14 cellular contexts compared by ENCODE assay signal in the genomic region with DNA sequence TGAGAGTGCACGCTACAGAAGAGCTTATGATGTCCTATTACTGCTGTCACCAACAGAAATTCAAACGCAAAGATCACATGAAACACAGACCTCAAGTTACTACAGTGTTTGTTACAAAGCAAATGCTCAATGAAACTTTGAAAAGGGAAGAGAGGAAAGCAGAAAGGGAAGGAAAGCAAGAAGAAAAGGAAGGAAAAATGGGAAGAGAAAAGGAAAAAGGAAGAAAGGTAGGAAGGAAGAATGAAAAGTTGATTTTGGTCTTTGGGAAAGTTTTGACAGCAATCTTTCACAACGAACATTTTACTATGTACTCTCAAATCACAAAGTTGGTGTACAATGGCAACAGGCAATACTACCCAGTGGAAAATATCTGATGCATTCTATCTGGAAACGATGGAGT.
DNase-seq lines count a peak whose midpoint lies in the region; TF ChIP-seq lines count a peak whose summit lies in the region.
"Had no signal": no experiment of that assay in that cellular context is flagged by ENCODE, and none has a peak within 500 bp of the region (broad histone marks: within the 10 kb centered on the region; RNA-seq: fewer than 3 reads in every experiment).

No MANE protein-coding gene starts in this region.

- CTCF ChIA-PET in HEK293 (lab: Yijun Ruan, JAX), result interaction anchor here (0.6 kb wide), 1 partner anchor 67 kb away, joined by 5 read pairs; no protein-coding TSS in a partner anchor

- no peaks in the 10 kb centered on the region for H4K20me1 ChIP-seq in BLaER1 treated with 17β-estradiol and CSF1 and Interleukin-3, amounts not matched to agents 10 nM and 100 nM

- no peak overlapping the region for H3K9ac ChIP-seq in BLaER1 treated with 17β-estradiol and CSF1 and Interleukin-3, amounts not matched to agents 10 nM and 100 nM
- H3K9ac ChIP-seq in iPS-15b (ENCODE audit: low read depth, low read length), result peak overlapping the region; percentile 2

- H3K4me3 ChIP-seq in BLaER1 treated with 17β-estradiol and CSF1 and Interleukin-3, amounts not matched to agents 10 nM and 100 nM, result no peak overlapping the region
- H3K4me3 ChIP-seq in HEK293 (ENCODE audit: low read depth, low read length), result no peak overlapping the region
- no peak overlapping the region for H3K4me3 ChIP-seq in iPS-15b (ENCODE audit: low read depth, low read length)

- H3K27ac ChIP-seq in BLaER1 treated with 17β-estradiol and CSF1 and Interleukin-3, amounts not matched to agents 10 nM and 100 nM, result peak overlapping the region in 1 of 11 experiments; percentile 17; a peak in 1 of 22 replicates
- H3K27ac ChIP-seq in HEK293 (ENCODE audit: extremely low read depth, low read depth, low read length), result no peak overlapping the region

- peaks cover 0 to 7% (median 0%) of the 10 kb centered on the region in 11 experiments; a peak in 3 of 22 replicates for H3K36me3 ChIP-seq in BLaER1 treated with 17β-estradiol and CSF1 and Interleukin-3, amounts not matched to agents 10 nM and 100 nM
- H3K36me3 ChIP-seq in HEK293 (ENCODE audit: control insufficient read depth in 2 of 2, insufficient read depth in 1 of 2, low read length in 2 of 2) (no peaks in the 10 kb centered on the region), iPS-15b (ENCODE audit: control insufficient read depth, insufficient read depth, low read length) (no peaks in the 10 kb centered on the region)
- H3K36me3 ChIP-seq: BE2C had no signal

- peak overlapping the region in 8 of 11 experiments; percentile 3 to 78 (median 66); a peak in 13 of 22 replicates for H3K4me2 ChIP-seq in BLaER1 treated with 17β-estradiol and CSF1 and Interleukin-3, amounts not matched to agents 10 nM and 100 nM

- H3K4me1 ChIP-seq in BLaER1 treated with 17β-estradiol and CSF1 and Interleukin-3, amounts not matched to agents 10 nM and 100 nM, result peaks cover 9 to 85% (median 61%) of the 10 kb centered on the region in 10 experiments; a peak in 18 of 20 replicates
- H3K4me1 ChIP-seq in HEK293 (ENCODE audit: control insufficient read depth, insufficient read depth, low read length), result no peaks in the 10 kb centered on the region
- H3K4me1 ChIP-seq in iPS-15b (ENCODE audit: control insufficient read depth, insufficient read depth, low read length), result peaks cover 21% of the 10 kb centered on the region
- H3K4me1 ChIP-seq: Caco-2 had no signal

- no peaks in the 10 kb centered on the region for H3K27me3 ChIP-seq in BLaER1 treated with 17β-estradiol and CSF1 and Interleukin-3, amounts not matched to agents 10 nM and 100 nM
- no peaks in the 10 kb centered on the region for H3K27me3 ChIP-seq in iPS-15b (ENCODE audit: control insufficient read depth, insufficient read depth, low read length)
- H3K27me3 ChIP-seq: BE2C had no signal

- DNase-seq in CD1c-positive myeloid dendritic cell (ENCODE audit: extremely low spot score) (no peak), NOMO-1 treated with dmso at 0.1 percent for 144 hours (lab: John Stamatoyannopoulos, UW; ENCODE audit: unreplicated experiment) (no peak), LoVo (ENCODE audit: low spot score) (no peak)
- DNase-seq: 8988T; BE2C; C1 segment of cervical spinal cord; Caco-2; Calu3; CD4-positive, alpha-beta T cell; CD8-positive, alpha-beta T cell; GF-D8 had no signal

- POLR2A ChIA-PET in HEK293 (lab: Yijun Ruan, JAX), result no interaction called here

- peaks cover 0 to 47% (median 34%) of the 10 kb centered on the region in 11 experiments; a peak in 17 of 22 replicates for H3K9me3 ChIP-seq in BLaER1 treated with 17β-estradiol and CSF1 and Interleukin-3, amounts not matched to agents 10 nM and 100 nM (replicated peaks in 1 of 11)
- no peaks in the 10 kb centered on the region for H3K9me3 ChIP-seq in HEK293 (ENCODE audit: control insufficient read depth, insufficient read depth, low read depth, low read length)
- no peaks in the 10 kb centered on the region for H3K9me3 ChIP-seq in iPS-15b (ENCODE audit: control insufficient read depth, insufficient read depth, low read length)
- H3K9me3 ChIP-seq: BE2C, Caco-2 had no signal

- no peak for TF ChIP-seq CTCF in HEK293 (tag by site-specific recombination; IDR thresholded peaks at IDR 0.05)

TF ChIP-seq in HEK293, 187 proteins besides CTCF, POLR2A, EP300 and RAD21:
- TF ChIP-seq, protein P1, sequence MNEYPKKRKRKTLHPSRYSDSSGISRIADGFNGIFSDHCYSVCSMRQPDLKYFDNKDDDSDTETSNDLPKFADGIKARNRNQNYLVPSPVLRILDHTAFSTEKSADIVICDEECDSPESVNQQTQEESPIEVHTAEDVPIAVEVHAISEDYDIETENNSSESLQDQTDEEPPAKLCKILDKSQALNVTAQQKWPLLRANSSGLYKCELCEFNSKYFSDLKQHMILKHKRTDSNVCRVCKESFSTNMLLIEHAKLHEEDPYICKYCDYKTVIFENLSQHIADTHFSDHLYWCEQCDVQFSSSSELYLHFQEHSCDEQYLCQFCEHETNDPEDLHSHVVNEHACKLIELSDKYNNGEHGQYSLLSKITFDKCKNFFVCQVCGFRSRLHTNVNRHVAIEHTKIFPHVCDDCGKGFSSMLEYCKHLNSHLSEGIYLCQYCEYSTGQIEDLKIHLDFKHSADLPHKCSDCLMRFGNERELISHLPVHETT (tag by site-specific recombination; IDR thresholded peaks at IDR 0.05), result no peak
- peak; percentile 95 for TF ChIP-seq PRDM1 (tag by site-specific recombination; IDR thresholded peaks at IDR 0.05)
